Comparison of ENCODE assay signal across 20 cellular contexts in the genomic region with DNA sequence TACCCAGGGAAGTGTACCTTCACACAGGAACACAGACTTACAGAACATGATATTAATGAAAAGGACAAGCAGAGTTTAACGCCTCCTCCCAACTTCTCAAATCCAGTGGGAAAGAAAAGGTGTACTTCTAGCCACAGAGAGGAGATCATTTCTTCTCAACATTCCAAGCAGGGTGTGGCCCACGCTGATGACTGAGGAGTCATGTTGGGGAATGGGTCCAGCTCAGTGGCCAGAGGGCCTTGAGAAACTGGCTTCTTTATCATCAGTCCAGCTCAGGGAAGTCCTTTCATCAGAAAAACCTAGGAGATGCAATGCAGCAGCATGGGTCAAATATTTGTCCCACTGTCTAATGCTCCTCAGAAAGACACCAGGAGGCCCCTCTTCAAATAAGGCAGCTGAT.
"Had no signal": no experiment of that assay in that cellular context is flagged by ENCODE, and none has a peak within 500 bp of the region (broad histone marks: within the 10 kb centered on the region; RNA-seq: fewer than 3 reads in every experiment).

No MANE protein-coding gene starts in this region.

- H3K4me3 ChIP-seq: cardiac muscle cell, gastroesophageal sphincter, testis, upper lobe of left lung had no signal

- H3K27ac Mint-ChIP-seq: activated B cell treated with CpG ODN at 0.5 μM for 24 hours; activated naive CD8-positive, alpha-beta T cell treated with anti-CD3 and anti-CD28 coated beads, Interleukin-2, amount 10 ng/mL, durations not matched to agents 7 days and 5 days; memory B cell; natural killer cell treated with Interleukin-12 subunit alpha and Interleukin-12 subunit beta and Interleukin-15 and Interleukin-18, amount 100 ng/mL, for 72 hours; progenitor cell of endocrine pancreas had no signal

- H3K9me3 ChIP-seq: gastroesophageal sphincter, testis, upper lobe of left lung had no signal

- DNase-seq: activated B cell treated with CpG ODN at 0.5 μM for 24 hours; activated CD4-positive, alpha-beta T cell treated with anti-CD3 and anti-CD28 coated beads for 4 hours; activated CD4-positive, alpha-beta T cell treated with anti-CD3 and anti-CD28 coated beads, Interleukin-2, amount 50 U/mL, for 48 hours; activated naive CD4-positive, alpha-beta T cell treated with Interleukin-2 at 50 U/mL for 16 hours; activated naive CD8-positive, alpha-beta T cell treated with anti-CD3 and anti-CD28 coated beads, Interleukin-2, amount 10 ng/mL, durations not matched to agents 7 days and 5 days; activated T-cell treated with anti-CD3 and anti-CD28 coated beads, Interleukin-2, amount 50 U/mL, for 48 hours; amniotic stem cell; head of caudate nucleus; left ventricle myocardium superior; retina; stimulated activated CD4-positive, alpha-beta T cell treated with anti-CD3 and anti-CD28 coated beads, Interleukin-2, amount 100 ng/mL, for 48 hours; stimulated activated naive CD4-positive, alpha-beta T cell; T1000; testis; upper lobe of left lung had no signal

- H3K4me3 Mint-ChIP-seq: activated B cell treated with CpG ODN at 0.5 μM for 24 hours; activated naive CD8-positive, alpha-beta T cell treated with anti-CD3 and anti-CD28 coated beads, Interleukin-2, amount 10 ng/mL, durations not matched to agents 7 days and 5 days; memory B cell; natural killer cell treated with Interleukin-12 subunit alpha and Interleukin-12 subunit beta and Interleukin-15 and Interleukin-18, amount 100 ng/mL, for 72 hours had no signal

- H3K36me3 ChIP-seq: cardiac muscle cell, gastroesophageal sphincter, upper lobe of left lung had no signal

- ATAC-seq: gastroesophageal sphincter; left ventricle myocardium superior; natural killer cell treated with Interleukin-12 subunit alpha and Interleukin-12 subunit beta and Interleukin-15 and Interleukin-18, amount 100 ng/mL, for 72 hours had no signal

- H3K4me1 ChIP-seq: gastroesophageal sphincter, testis, upper lobe of left lung had no signal

- H3K36me3 Mint-ChIP-seq: activated naive CD8-positive, alpha-beta T cell treated with anti-CD3 and anti-CD28 coated beads, Interleukin-2, amount 10 ng/mL, durations not matched to agents 7 days and 5 days; memory B cell; natural killer cell treated with Interleukin-12 subunit alpha and Interleukin-12 subunit beta and Interleukin-15 and Interleukin-18, amount 100 ng/mL, for 72 hours had no signal

- H3K9me3 Mint-ChIP-seq: activated B cell treated with CpG ODN at 0.5 μM for 24 hours; memory B cell; natural killer cell treated with Interleukin-12 subunit alpha and Interleukin-12 subunit beta and Interleukin-15 and Interleukin-18, amount 100 ng/mL, for 72 hours had no signal

- H3K4me1 Mint-ChIP-seq: activated B cell treated with CpG ODN at 0.5 μM for 24 hours, memory B cell had no signal

- H3K27me3 Mint-ChIP-seq: activated naive CD8-positive, alpha-beta T cell treated with anti-CD3 and anti-CD28 coated beads, Interleukin-2, amount 10 ng/mL, durations not matched to agents 7 days and 5 days had no signal

- H3K27me3 ChIP-seq: cardiac muscle cell, gastroesophageal sphincter, testis, upper lobe of left lung had no signal

- H3K27ac ChIP-seq: cardiac muscle cell, gastroesophageal sphincter, testis, upper lobe of left lung had no signal
